ENCODE assay signal across 1 cellular context in genomic region chr13:52652170-52652979, GRCh38.
TF ChIP-seq lines count a peak whose summit lies in the region.

SUGT1 (plus strand) TSS chr13:52652836; CDS start chr13:52652921, 85 bp downstream.

TF ChIP-seq in HepG2, 621 proteins besides CTCF, POLR2A, EP300 and RAD21 (continued from another document and continues in another):
- TF ChIP-seq ZBTB46 (CRISPR knock-in tag; IDR thresholded peaks at IDR 0.05; ENCODE audit: borderline replicate concordance) (no peak), MAF1 (CRISPR knock-in tag; IDR thresholded peaks at IDR 0.05; ENCODE audit: borderline replicate concordance) (no peak), CCDC6 (CRISPR knock-in tag; IDR thresholded peaks at IDR 0.05) (0 out of 2 replicates have a peak, but pooled peaks have one; percentile 35), MED8 (CRISPR knock-in tag; IDR thresholded peaks at IDR 0.05; ENCODE audit: insufficient replicate concordance) (no peak), ZNF235 (CRISPR knock-in tag; IDR thresholded peaks at IDR 0.05; ENCODE audit: borderline replicate concordance) (peak; percentile 62; the same call in 1 of the 2 replicates), SUZ12 (IDR thresholded peaks at IDR 0.05; ENCODE audit: low read depth, low read length) (no peak), PAX8 (CRISPR knock-in tag; IDR thresholded peaks at IDR 0.05; ENCODE audit: borderline replicate concordance) (0 out of 2 replicates have a peak, but pooled peaks have one; percentile 8), ZNF570 (CRISPR knock-in tag; IDR thresholded peaks at IDR 0.05; ENCODE audit: borderline replicate concordance) (no peak), ARNT (IDR thresholded peaks at IDR 0.05) (no peak), ZNF496 (CRISPR knock-in tag; IDR thresholded peaks at IDR 0.05; ENCODE audit: insufficient replicate concordance) (no peak), ZNF562 (CRISPR knock-in tag; IDR thresholded peaks at IDR 0.05; ENCODE audit: borderline replicate concordance) (no peak), KAT7 (CRISPR knock-in tag; IDR thresholded peaks at IDR 0.05; ENCODE audit: borderline replicate concordance) (no peak), HNRNPLL (IDR thresholded peaks at IDR 0.05; ENCODE audit: low read depth, low read length, poor library complexity, severe bottlenecking) (peak; percentile 89), PHB2 (IDR thresholded peaks at IDR 0.05; ENCODE audit: partially characterized antibody) (no peak), TOE1 (CRISPR knock-in tag; IDR thresholded peaks at IDR 0.05) (0 out of 2 replicates have a peak, but pooled peaks have one; percentile 63), IRF1 (CRISPR knock-in tag; IDR thresholded peaks at IDR 0.05; ENCODE audit: low read depth) (no peak), ZNF646 (CRISPR knock-in tag; IDR thresholded peaks at IDR 0.05) (0 out of 2 replicates have a peak, but pooled peaks have one; percentile 35), NKX3-1 (CRISPR knock-in tag; IDR thresholded peaks at IDR 0.05) (peak; percentile 68; the same call in 1 of the 2 replicates), NCOR1 (IDR thresholded peaks at IDR 0.05; ENCODE audit: borderline replicate concordance, low read length) (no peak), ZNF670 (CRISPR knock-in tag; IDR thresholded peaks at IDR 0.05; ENCODE audit: borderline replicate concordance) (peak; percentile 87), NFIC (IDR thresholded peaks at IDR 0.05; ENCODE audit: low read length) (peak; percentile 58; the same call in 1 of the 2 replicates), KLF12 (CRISPR knock-in tag; IDR thresholded peaks at IDR 0.05; ENCODE audit: borderline replicate concordance) (peak; percentile 70; the same call in 1 of the 2 replicates), ZNF607 (CRISPR knock-in tag; IDR thresholded peaks at IDR 0.05; ENCODE audit: borderline replicate concordance) (no peak; the same call in 1 of the 2 replicates), KMT2A (CRISPR knock-in tag; IDR thresholded peaks at IDR 0.05) (peak; percentile 93), ATF2 (CRISPR knock-in tag; IDR thresholded peaks at IDR 0.05) (peak; percentile 60; the same call in 1 of the 2 replicates), ZNF7 (CRISPR knock-in tag; IDR thresholded peaks at IDR 0.05) (0 out of 2 replicates have a peak, but pooled peaks have one; percentile 10), RBM39 (IDR thresholded peaks at IDR 0.05; ENCODE audit: low read depth, low read length, poor library complexity, severe bottlenecking) (no peak), AHDC1 (CRISPR knock-in tag; IDR thresholded peaks at IDR 0.05; ENCODE audit: borderline replicate concordance) (peak; percentile 55; the same call in 1 of the 2 replicates), GLMP (CRISPR knock-in tag; IDR thresholded peaks at IDR 0.05; ENCODE audit: borderline replicate concordance) (no peak), NR3C1 (CRISPR knock-in tag; IDR thresholded peaks at IDR 0.05) (no peak), ZNF644 (CRISPR knock-in tag; IDR thresholded peaks at IDR 0.05; ENCODE audit: low read depth) (no peak), MYC (CRISPR knock-in tag; IDR thresholded peaks at IDR 0.05; ENCODE audit: borderline replicate concordance) (peak; percentile 85), AGO2 (optimal IDR thresholded peaks at IDR 0.05; ENCODE audit: low read depth, low read length) (peak; percentile 75), ZNF792 (CRISPR knock-in tag; IDR thresholded peaks at IDR 0.05) (peak; percentile 65; the same call in 1 of the 2 replicates), RARG (CRISPR knock-in tag; IDR thresholded peaks at IDR 0.05; ENCODE audit: low read depth) (no peak), ZNF503 (CRISPR knock-in tag; IDR thresholded peaks at IDR 0.05) (peak; percentile 58; the same call in 1 of the 2 replicates), MLX (CRISPR knock-in tag; IDR thresholded peaks at IDR 0.05) (no peak), ELF1 (CRISPR knock-in tag; IDR thresholded peaks at IDR 0.05) (peak; percentile 97), ZSCAN22 (CRISPR knock-in tag; IDR thresholded peaks at IDR 0.05) (no peak), ZFP82 (CRISPR knock-in tag; IDR thresholded peaks at IDR 0.05; ENCODE audit: borderline replicate concordance) (peak; percentile 75; the same call in 1 of the 2 replicates), ZNF790 (CRISPR knock-in tag; IDR thresholded peaks at IDR 0.05; ENCODE audit: borderline replicate concordance) (0 out of 2 replicates have a peak, but pooled peaks have one; percentile 37), JUND (CRISPR knock-in tag; IDR thresholded peaks at IDR 0.05) (0 out of 2 replicates have a peak, but pooled peaks have one; percentile 29), EEA1 (CRISPR knock-in tag; IDR thresholded peaks at IDR 0.05; ENCODE audit: borderline replicate concordance) (no peak)
